Comparison of ENCODE assay signal across 26 cellular contexts in genomic region chr15:76127169-76127568, GRCh38.
"Had no signal": no experiment of that assay in that cellular context is flagged by ENCODE, and none has a peak within 500 bp of the region (broad histone marks: within the 10 kb centered on the region; RNA-seq: fewer than 3 reads in every experiment).

No MANE protein-coding gene starts in this region.

- H3K27ac ChIP-seq: neutrophil, parathyroid adenoma, psoas muscle, right lobe of liver, sigmoid colon, stomach, thoracic aorta, thyroid gland, tibial nerve, upper lobe of left lung, vagina had no signal

- H3K27me3 ChIP-seq: right lobe of liver, thyroid gland, tibial nerve, upper lobe of left lung, vagina had no signal

- H3K4me1 ChIP-seq: parathyroid adenoma, psoas muscle, sigmoid colon, stomach, thyroid gland, tibial nerve, upper lobe of left lung, vagina had no signal

- DNase-seq: nephron progenitor cell; nucleus accumbens; posterior cingulate gyrus; psoas muscle; right cardiac atrium; right lobe of liver; sigmoid colon; small intestine; stimulated activated CD4-positive, alpha-beta T cell treated with anti-CD3 and anti-CD28 coated beads, Interleukin-15, amount 100 ng/mL, for 24 hours; stimulated activated CD4-positive, alpha-beta T cell treated with anti-CD3 and anti-CD28 coated beads, Interleukin-2, amount 100 ng/mL, for 24 hours; stimulated activated CD4-positive, alpha-beta T cell treated with anti-CD3 and anti-CD28 coated beads, Interleukin-2, amount 100 ng/mL, for 48 hours; stimulated activated CD4-positive, alpha-beta T cell treated with anti-CD3 and anti-CD28 coated beads, Interleukin-4, amount 100 ng/mL, for 24 hours; stimulated activated naive B cell treated with anti-CD40 and anti-IgM and Interleukin-4, amounts not matched to agents 10 μg/mL and 1 μg/mL and 100 μg/mL, for 72 hours; stimulated activated naive CD4-positive, alpha-beta T cell treated with Interleukin-2 at 50 U/mL for 16 hours; stomach; thyroid gland; trophoblast cell; upper lobe of left lung had no signal

- H3K36me3 ChIP-seq: neutrophil, right lobe of liver, sigmoid colon, stomach, thoracic aorta, thyroid gland, tibial nerve, upper lobe of left lung, vagina had no signal

- FAIRE-seq: small intestine, urothelium cell line had no signal

- ATAC-seq: natural killer cell treated with Interleukin-12 subunit alpha and Interleukin-12 subunit beta and Interleukin-15 and Interleukin-18, amount 100 ng/mL, for 72 hours; psoas muscle; right cardiac atrium; right lobe of liver; stimulated activated effector memory CD8-positive, alpha-beta T cell treated with anti-CD3 and anti-CD28 coated beads, Interleukin-12 subunit alpha, Interleukin-12 subunit beta, amount 100 ng/mL, for 72 hours had no signal

- H3K9me3 ChIP-seq: neutrophil, psoas muscle, right lobe of liver, stomach, thoracic aorta, thyroid gland, upper lobe of left lung, vagina had no signal

- H3K4me3 ChIP-seq: psoas muscle, right lobe of liver, sigmoid colon, stomach, thoracic aorta, thyroid gland, tibial nerve, upper lobe of left lung, vagina had no signal
